In the genomic region with DNA sequence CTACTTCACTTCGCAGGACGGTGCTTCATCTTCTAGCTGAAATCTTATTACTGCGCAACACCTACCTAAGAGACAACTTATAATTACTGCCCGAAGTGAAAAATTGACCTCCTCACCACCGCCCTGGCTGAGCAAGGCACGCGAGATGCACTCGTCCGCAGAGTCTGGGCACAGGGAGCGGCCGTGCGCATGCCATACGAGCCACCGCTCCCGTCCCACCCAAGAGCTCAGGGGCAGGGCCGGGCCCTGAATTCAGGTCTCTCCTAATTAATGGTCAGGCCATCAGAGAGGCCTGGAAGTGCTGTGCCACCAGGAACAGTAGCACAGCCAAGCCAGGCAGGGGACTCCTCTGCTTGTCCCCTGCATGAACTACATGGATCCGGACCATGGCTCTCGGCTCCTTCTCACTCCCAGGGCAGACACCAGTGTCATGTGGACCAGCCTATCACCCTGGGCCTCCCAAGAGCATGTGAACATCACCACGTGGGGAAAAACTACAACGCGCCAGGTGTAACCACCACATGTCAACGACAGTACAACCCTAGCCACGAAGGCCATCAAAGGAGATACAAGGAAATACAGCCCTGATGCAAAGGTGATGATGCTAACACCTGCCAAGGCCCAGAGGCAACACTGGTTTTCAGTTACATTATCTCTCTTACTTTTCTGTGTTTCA, we compare ENCODE assay signal across 22 cellular contexts. TPM values are rescaled to one million over a fixed set of nuclear protein-coding genes. Genes with fewer than 3 reads are reported as not detected.
"Had no signal": no experiment of that assay in that cellular context is flagged by ENCODE, and none has a peak within 500 bp of the region (broad histone marks: within the 10 kb centered on the region; RNA-seq: fewer than 3 reads in every experiment).

No MANE protein-coding gene starts in this region.

- H3K4me3 Mint-ChIP-seq: activated CD4-positive, alpha-beta T cell treated with anti-CD3 and anti-CD28 coated beads, Interleukin-2, amount 10 ng/mL, durations not matched to agents 24 days and 14 days; activated CD8-positive, alpha-beta T cell treated with anti-CD3 and anti-CD28 coated beads for 36 hours; activated naive CD8-positive, alpha-beta T cell treated with anti-CD3 and anti-CD28 coated beads, Interleukin-2, amount 10 ng/mL, durations not matched to agents 7 days and 5 days; activated T-helper 17 cell treated with anti-CD3 and anti-CD28 coated beads, Interleukin-2, amount 50 U/mL, for 72 hours; brain; immature natural killer cell; memory B cell; naive thymus-derived CD4-positive, alpha-beta T cell; stimulated activated naive B cell treated with anti-CD40 and anti-IgM and Interleukin-4, amounts not matched to agents 10 μg/mL and 1 μg/mL and 100 μg/mL, for 72 hours had no signal

- H3K4me3 ChIP-seq: colonic mucosa, gastrocnemius medialis, mucosa of descending colon, pancreas, sigmoid colon, thoracic aorta had no signal

- H3K4me1 ChIP-seq: gastrocnemius medialis, sigmoid colon had no signal

- H3K36me3 ChIP-seq: colonic mucosa, gastrocnemius medialis, sigmoid colon, thoracic aorta had no signal

- ATAC-seq: activated CD8-positive, alpha-beta T cell treated with anti-CD3 and anti-CD28 coated beads for 36 hours; activated T-helper 17 cell treated with anti-CD3 and anti-CD28 coated beads, Interleukin-2, amount 50 U/mL, for 72 hours; gastrocnemius medialis; left ventricle myocardium superior; mucosa of descending colon; naive thymus-derived CD4-positive, alpha-beta T cell; pancreas; stimulated activated naive B cell treated with anti-CD40 and anti-IgM and Interleukin-4, amounts not matched to agents 10 μg/mL and 1 μg/mL and 100 μg/mL, for 72 hours had no signal

- H3K27ac Mint-ChIP-seq: activated CD4-positive, alpha-beta T cell treated with anti-CD3 and anti-CD28 coated beads, Interleukin-2, amount 10 ng/mL, durations not matched to agents 24 days and 14 days; activated CD8-positive, alpha-beta T cell treated with anti-CD3 and anti-CD28 coated beads for 36 hours; activated naive CD8-positive, alpha-beta T cell treated with anti-CD3 and anti-CD28 coated beads, Interleukin-2, amount 10 ng/mL, durations not matched to agents 7 days and 5 days; activated T-helper 17 cell treated with anti-CD3 and anti-CD28 coated beads, Interleukin-2, amount 50 U/mL, for 72 hours; brain; immature natural killer cell; memory B cell; naive thymus-derived CD4-positive, alpha-beta T cell; stimulated activated naive B cell treated with anti-CD40 and anti-IgM and Interleukin-4, amounts not matched to agents 10 μg/mL and 1 μg/mL and 100 μg/mL, for 72 hours had no signal

- DNase-seq: activated CD4-positive, alpha-beta T cell treated with anti-CD3 and anti-CD28 coated beads, Interleukin-2, amount 10 ng/mL, durations not matched to agents 24 days and 14 days; activated CD8-positive, alpha-beta T cell treated with anti-CD3 and anti-CD28 coated beads for 36 hours; activated naive CD4-positive, alpha-beta T cell; activated naive CD8-positive, alpha-beta T cell treated with anti-CD3 and anti-CD28 coated beads, Interleukin-2, amount 10 ng/mL, durations not matched to agents 7 days and 5 days; activated T-cell treated with anti-CD3 and anti-CD28 coated beads, Interleukin-2, amount 50 U/mL, for 1 hour; central memory CD4-positive, alpha-beta T cell; colonic mucosa; gastrocnemius medialis; immature natural killer cell; left ventricle myocardium superior; mucosa of descending colon; naive thymus-derived CD4-positive, alpha-beta T cell; sigmoid colon; stimulated activated CD4-positive, alpha-beta T cell treated with anti-CD3 and anti-CD28 coated beads, Interleukin-4, amount 100 ng/mL, for 4 hours; stimulated activated naive B cell treated with anti-CD40 and anti-IgM and Interleukin-4, amounts not matched to agents 10 μg/mL and 1 μg/mL and 100 μg/mL, for 72 hours; T-helper 9 cell had no signal

- H3K27ac ChIP-seq: colonic mucosa, gastrocnemius medialis, pancreas, sigmoid colon, thoracic aorta had no signal

- FAIRE-seq: endometrium, pancreas had no signal

- H3K9me3 ChIP-seq: colonic mucosa, gastrocnemius medialis, mucosa of descending colon, pancreas, sigmoid colon, thoracic aorta had no signal

- H3K36me3 Mint-ChIP-seq: activated naive CD8-positive, alpha-beta T cell treated with anti-CD3 and anti-CD28 coated beads, Interleukin-2, amount 10 ng/mL, durations not matched to agents 7 days and 5 days; brain; immature natural killer cell; memory B cell; stimulated activated naive B cell treated with anti-CD40 and anti-IgM and Interleukin-4, amounts not matched to agents 10 μg/mL and 1 μg/mL and 100 μg/mL, for 72 hours had no signal

- H3K9me3 Mint-ChIP-seq: activated CD4-positive, alpha-beta T cell treated with anti-CD3 and anti-CD28 coated beads, Interleukin-2, amount 10 ng/mL, durations not matched to agents 24 days and 14 days; activated CD8-positive, alpha-beta T cell treated with anti-CD3 and anti-CD28 coated beads for 36 hours; activated naive CD8-positive, alpha-beta T cell treated with anti-CD3 and anti-CD28 coated beads, Interleukin-2, amount 10 ng/mL, durations not matched to agents 7 days and 5 days; activated T-helper 17 cell treated with anti-CD3 and anti-CD28 coated beads, Interleukin-2, amount 50 U/mL, for 72 hours; immature natural killer cell; memory B cell; naive thymus-derived CD4-positive, alpha-beta T cell; stimulated activated naive B cell treated with anti-CD40 and anti-IgM and Interleukin-4, amounts not matched to agents 10 μg/mL and 1 μg/mL and 100 μg/mL, for 72 hours had no signal

- H3K27me3 ChIP-seq: colonic mucosa, gastrocnemius medialis, pancreas had no signal

- H3K4me1 Mint-ChIP-seq: activated CD4-positive, alpha-beta T cell treated with anti-CD3 and anti-CD28 coated beads, Interleukin-2, amount 10 ng/mL, durations not matched to agents 24 days and 14 days; activated naive CD8-positive, alpha-beta T cell treated with anti-CD3 and anti-CD28 coated beads, Interleukin-2, amount 10 ng/mL, durations not matched to agents 7 days and 5 days; activated T-helper 17 cell treated with anti-CD3 and anti-CD28 coated beads, Interleukin-2, amount 50 U/mL, for 72 hours; immature natural killer cell; memory B cell had no signal

RNA-seq across cellular contexts. Expression of a gene that starts 11.5 kb away (rescaled TPM):
- total RNA-seq: activated CD4-positive, alpha-beta T cell treated with anti-CD3 and anti-CD28 coated beads, Interleukin-2, amount 10 ng/mL, durations not matched to agents 24 days and 14 days had no signal
- polyA plus RNA-seq: immature natural killer cell had no signal
